In genomic region chr4:187460016-187460415, GRCh38 we compare ENCODE assay signal across 27 cellular contexts.
"Had no signal": no experiment of that assay in that cellular context is flagged by ENCODE, and none has a peak within 500 bp of the region (broad histone marks: within the 10 kb centered on the region; RNA-seq: fewer than 3 reads in every experiment).

No MANE protein-coding gene starts in this region.

- H3K36me3 ChIP-seq: colonic mucosa, esophagus muscularis mucosa, esophagus squamous epithelium, gastrocnemius medialis, gastroesophageal sphincter, heart left ventricle had no signal

- DNase-seq: colonic mucosa; cortex of kidney; dermis blood vessel endothelial cell; dorsolateral prefrontal cortex; effector CD4-positive, alpha-beta T cell; effector CD8-positive, alpha-beta T cell; effector memory CD4-positive, alpha-beta T cell; effector memory CD8-positive, alpha-beta T cell; endodermal cell; erythroblast; esophagus squamous epithelium; foreskin fibroblast; foreskin keratinocyte; foreskin melanocyte; gastrocnemius medialis; head of caudate nucleus; heart left ventricle had no signal

- H3K27ac Mint-ChIP-seq: dendritic cell treated with granulocyte-macrophage colony-stimulating factor and Interleukin-4, amounts not matched to agents 40 ng/mL and 50 ng/mL, for 4 days; effector memory CD8-positive, alpha-beta T cell; endodermal cell had no signal

- H3K27ac ChIP-seq: colonic mucosa, coronary artery, dorsolateral prefrontal cortex, epithelial cell of prostate, esophagus muscularis mucosa, esophagus squamous epithelium, foreskin keratinocyte, gastrocnemius medialis, gastroesophageal sphincter, heart left ventricle had no signal

- H3K4me1 Mint-ChIP-seq: endodermal cell had no signal

- H3K27me3 ChIP-seq: colonic mucosa, esophagus muscularis mucosa, esophagus squamous epithelium, foreskin keratinocyte, gastrocnemius medialis, gastroesophageal sphincter, heart left ventricle had no signal

- H3K4me3 ChIP-seq: colonic mucosa, coronary artery, dorsolateral prefrontal cortex, esophagus muscularis mucosa, esophagus squamous epithelium, gastrocnemius medialis, gastroesophageal sphincter, heart left ventricle had no signal

- H3K9me3 Mint-ChIP-seq: endodermal cell had no signal

- H3K4me3 Mint-ChIP-seq: dendritic cell treated with granulocyte-macrophage colony-stimulating factor and Interleukin-4, amounts not matched to agents 40 ng/mL and 50 ng/mL, for 4 days; effector memory CD8-positive, alpha-beta T cell; endodermal cell had no signal

- H3K9me3 ChIP-seq: colonic mucosa, esophagus muscularis mucosa, esophagus squamous epithelium, gastrocnemius medialis, gastroesophageal sphincter had no signal

- H3K4me1 ChIP-seq: colonic mucosa, esophagus squamous epithelium, foreskin keratinocyte, gastrocnemius medialis, gastroesophageal sphincter, heart left ventricle had no signal

- FAIRE-seq: colon, endometrium, endothelial cell of umbilical vein, frontal cortex had no signal

- ATAC-seq: effector memory CD8-positive, alpha-beta T cell; esophagus mucosa; foreskin keratinocyte; gastrocnemius medialis; gastroesophageal sphincter; heart left ventricle had no signal

- H3K27me3 Mint-ChIP-seq: dendritic cell treated with granulocyte-macrophage colony-stimulating factor and Interleukin-4, amounts not matched to agents 40 ng/mL and 50 ng/mL, for 4 days; effector memory CD8-positive, alpha-beta T cell had no signal
